Comparison of ENCODE assay signal across 12 cellular contexts in the genomic region with DNA sequence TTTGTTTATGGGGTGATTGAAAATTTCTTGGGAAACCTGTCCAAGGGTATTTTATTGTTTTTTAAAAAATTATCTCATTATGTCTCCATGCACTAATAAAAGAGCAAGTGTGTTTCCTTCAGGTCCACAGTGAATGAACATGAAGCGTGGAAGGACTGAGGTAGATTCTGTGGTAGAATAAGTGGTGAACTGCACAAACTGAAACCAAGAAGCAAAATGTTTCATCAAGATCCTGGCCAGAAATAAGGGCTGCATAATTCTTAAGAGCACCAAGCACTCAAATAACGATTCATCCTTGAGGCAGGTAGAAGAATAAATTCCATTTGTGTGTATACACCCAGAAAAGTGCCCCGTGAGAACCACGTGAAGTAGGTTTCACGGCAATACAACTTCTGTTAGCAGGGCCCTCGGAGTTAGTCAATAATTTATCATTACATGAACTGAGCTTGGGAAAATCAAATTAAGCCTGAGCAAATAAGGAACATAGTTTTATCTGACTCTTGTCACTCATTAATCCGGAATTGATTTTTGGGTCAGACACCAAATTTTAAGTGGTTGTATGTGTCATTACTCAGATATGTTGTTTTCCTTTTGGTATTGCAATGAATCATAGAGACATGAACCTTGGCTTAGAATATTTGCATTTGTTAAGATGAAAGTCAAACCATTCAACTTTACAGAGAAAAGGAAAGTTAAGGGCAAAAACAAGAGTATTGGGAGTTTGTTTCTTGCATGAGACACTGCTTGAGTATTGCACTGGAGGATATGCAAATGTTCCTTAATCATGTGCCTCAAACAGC.
DNase-seq lines count a peak whose midpoint lies in the region; ATAC-seq, FAIRE-seq and TF ChIP-seq lines count a peak whose summit lies in the region.
"Had no signal": no experiment of that assay in that cellular context is flagged by ENCODE, and none has a peak within 500 bp of the region (broad histone marks: within the 10 kb centered on the region; RNA-seq: fewer than 3 reads in every experiment).

No MANE protein-coding gene starts in this region.

- DNase-seq in epithelial cell of proximal tubule (ENCODE audit: low read depth) (peak; percentile 88), pancreas (peak in 4 of 6 donors; percentile 13 to 33 (median 25)), colonic mucosa (no peak), GM13977 (ENCODE audit: low spot score) (no peak), amygdala (lab: John Stamatoyannopoulos, UW) (no peak)
- DNase-seq in activated effector memory CD4-positive, alpha-beta T cell treated with anti-CD3 and anti-CD28 coated beads, Interleukin-2, amount 50 U/mL, for 16 hours = no peak
- DNase-seq: NCI-H1417 treated with DMSO at 0.1 percent for 48 hours, T-helper 9 cell had no signal

- no peaks in the 10 kb centered on the region for H3K36me3 ChIP-seq in HUES48 (ENCODE audit: control insufficient read depth, insufficient read depth, low read length)
- H3K36me3 ChIP-seq in pancreas = no peaks in the 10 kb centered on the region
- H3K36me3 ChIP-seq in colonic mucosa = no peaks in the 10 kb centered on the region

- H3K4me1 ChIP-seq in HUES48 (ENCODE audit: control insufficient read depth, insufficient read depth, low read length) (peaks cover 11% of the 10 kb centered on the region; the same call in 1 of the 2 replicates), pancreas (peaks cover 0 to 13% (median 0%) of the 10 kb centered on the region in 3 donors), colonic mucosa (no peaks in the 10 kb centered on the region)

- ATAC-seq in GM18873 (IDR thresholded peaks at IDR 0.05; ENCODE audit: low FRiP score, unreplicated experiment) (peak; percentile 57), pancreas (peak; percentile 78 to 94 (median 84))

- H3K9me3 ChIP-seq in HUES48 (ENCODE audit: control insufficient read depth, insufficient read depth, low read length) = no peaks in the 10 kb centered on the region
- no peaks in the 10 kb centered on the region for H3K9me3 ChIP-seq in pancreas
- no peaks in the 10 kb centered on the region for H3K9me3 ChIP-seq in colonic mucosa

- H3K9ac ChIP-seq in HUES48 (ENCODE audit: low read depth, low read length) (no peak overlapping the region), colonic mucosa (ENCODE audit: low read depth in 2 of 2, low read length in 2 of 2) (no peak overlapping the region)

- in situ Hi-C loops in GM13977 (cut with MboI; ENCODE audit: low pct_unique_long_range_greater_than_20kb, low sequenced_read_pairs, unreplicated experiment) = no loop called here

- no peaks in the 10 kb centered on the region for H3K27me3 ChIP-seq in HUES48 (ENCODE audit: control insufficient read depth, insufficient read depth, low read length)
- no peaks in the 10 kb centered on the region for H3K27me3 ChIP-seq in pancreas
- no peaks in the 10 kb centered on the region for H3K27me3 ChIP-seq in colonic mucosa

- H3K27ac ChIP-seq in HUES48 (ENCODE audit: low read depth, low read length) = peak overlapping the region; percentile 82
- peak overlapping the region in 1 of 4 donors; percentile 36 for H3K27ac ChIP-seq in pancreas
- no peak overlapping the region for H3K27ac ChIP-seq in colonic mucosa

- no peak overlapping the region for H3K4me3 ChIP-seq in HUES48 (ENCODE audit: low read depth, low read length)
- peak overlapping the region; percentile 47 for H3K4me3 ChIP-seq in epithelial cell of proximal tubule (ENCODE audit: low read depth, low read length)
- peak overlapping the region in 2 of 4 donors; percentile 1 to 22 for H3K4me3 ChIP-seq in pancreas
- no peak overlapping the region for H3K4me3 ChIP-seq in colonic mucosa

- TF ChIP-seq CTCF in epithelial cell of proximal tubule (conservative IDR thresholded peaks at IDR 0.05; ENCODE audit: low read depth, low read length) = no peak
- TF ChIP-seq CTCF in pancreas (IDR thresholded peaks at IDR 0.05) = no peak
- TF ChIP-seq CTCF in colonic mucosa (IDR thresholded peaks at IDR 0.05) = no peak
- TF ChIP-seq CTCF in GM13977 (IDR thresholded peaks at IDR 0.05; ENCODE audit: extremely low read depth, insufficient read depth, missing control alignments) = no peak

- intact Hi-C loops in pancreas (cut with DNase I) = no loop called here
- intact Hi-C loops in colonic mucosa (cut with DNase I) = no loop called here

- WGBS in pancreas, 2 donors = 13 to 18% methylated on average over 7 of the region's 7 CpGs

- FAIRE-seq in pancreas (lab: Jason Lieb, UNC) = no peak
- FAIRE-seq: GM18507, H1 had no signal

Comparison
In these comparisons a context has a peak if more than half of its experiments do, and no peak if none do; other contexts are left out.
1. DNase-seq: peak in epithelial cell of proximal tubule (single experiment) and pancreas (4 of 6); none in colonic mucosa (single experiment), GM13977 (single experiment), activated effector memory CD4-positive, alpha-beta T cell treated with anti-CD3 and anti-CD28 coated beads, Interleukin-2, amount 50 U/mL, for 16 hours (single experiment) and amygdala (0 of 56).